1 cellular context compared by ENCODE assay signal in genomic region chr6:30654798-30655742, GRCh38.
A peak's percentile ranks its signal among the peaks of the same experiment; 100 is the strongest.
TF ChIP-seq lines count a peak whose summit lies in the region.

No MANE protein-coding gene starts in this region.

TF ChIP-seq in HepG2, 621 proteins besides CTCF, POLR2A, EP300 and RAD21 (continued from another document and continues in another):
- TF ChIP-seq SKIL (CRISPR knock-in tag; IDR thresholded peaks at IDR 0.05; ENCODE audit: borderline replicate concordance) (peak; percentile 88), ZNF501 (CRISPR knock-in tag; IDR thresholded peaks at IDR 0.05) (peak; percentile 97), HNRNPK (IDR thresholded peaks at IDR 0.05; ENCODE audit: low read depth, low read length, poor library complexity, severe bottlenecking) (no peak), MBD4 (IDR thresholded peaks at IDR 0.05; ENCODE audit: borderline replicate concordance, low read length) (no peak), STAT5B (CRISPR knock-in tag; IDR thresholded peaks at IDR 0.05) (no peak), GATAD2A (CRISPR knock-in tag; IDR thresholded peaks at IDR 0.05) (peak; percentile 99), ZBTB1 (CRISPR knock-in tag; IDR thresholded peaks at IDR 0.05; ENCODE audit: borderline replicate concordance) (no peak; the same call in 1 of the 2 replicates), NCOA5 (CRISPR knock-in tag; IDR thresholded peaks at IDR 0.05) (no peak), ISL2 (CRISPR knock-in tag; IDR thresholded peaks at IDR 0.05) (peak; percentile 87), REPIN1 (CRISPR knock-in tag; IDR thresholded peaks at IDR 0.05; ENCODE audit: borderline replicate concordance, low read depth) (no peak; the same call in 1 of the 2 replicates), MXD1 (CRISPR knock-in tag; IDR thresholded peaks at IDR 0.05) (no peak), ZNF510 (CRISPR knock-in tag; IDR thresholded peaks at IDR 0.05; ENCODE audit: low read depth) (peak; percentile 54), ZSCAN5A (CRISPR knock-in tag; IDR thresholded peaks at IDR 0.05; ENCODE audit: borderline replicate concordance) (peak; percentile 60; the same call in 1 of the 2 replicates), SP4 (CRISPR knock-in tag; IDR thresholded peaks at IDR 0.05) (peak; percentile 35; the same call in 1 of the 2 replicates), SMARCE1 (IDR thresholded peaks at IDR 0.05; ENCODE audit: borderline replicate concordance) (no peak), RFXAP (CRISPR knock-in tag; IDR thresholded peaks at IDR 0.05; ENCODE audit: borderline replicate concordance) (peak; percentile 55; the same call in 1 of the 2 replicates), TAF15 (IDR thresholded peaks at IDR 0.05; ENCODE audit: low read depth, low read length, poor library complexity, severe bottlenecking) (no peak), ZNF597 (CRISPR knock-in tag; IDR thresholded peaks at IDR 0.05) (no peak), NRL (CRISPR knock-in tag; IDR thresholded peaks at IDR 0.05; ENCODE audit: borderline replicate concordance) (no peak; the same call in 1 of the 2 replicates), ZEB1 (IDR thresholded peaks at IDR 0.05; ENCODE audit: insufficient replicate concordance, low read depth) (peak; percentile 81), ZNF33A (CRISPR knock-in tag; IDR thresholded peaks at IDR 0.05; ENCODE audit: borderline replicate concordance) (no peak), ZZZ3 (CRISPR knock-in tag; IDR thresholded peaks at IDR 0.05; ENCODE audit: borderline replicate concordance) (peak; percentile 63; the same call in 1 of the 2 replicates), MIER2 (CRISPR knock-in tag; IDR thresholded peaks at IDR 0.05) (peak; percentile 63; the same call in 1 of the 2 replicates), ZNF788 (CRISPR knock-in tag; IDR thresholded peaks at IDR 0.05; ENCODE audit: borderline replicate concordance) (peak; percentile 71; the same call in 1 of the 2 replicates), CEBPG (CRISPR knock-in tag; IDR thresholded peaks at IDR 0.05) (peak; percentile 63; the same call in 1 of the 2 replicates), RBM22 (optimal IDR thresholded peaks at IDR 0.05; ENCODE audit: low read length) (no peak), MYC (CRISPR knock-in tag; IDR thresholded peaks at IDR 0.05; ENCODE audit: borderline replicate concordance) (peak; percentile 93), ZNF451 (CRISPR knock-in tag; IDR thresholded peaks at IDR 0.05) (peak; percentile 84; the same call in 1 of the 2 replicates), ZBTB42 (CRISPR knock-in tag; IDR thresholded peaks at IDR 0.05) (peak; percentile 94), SP5 (CRISPR knock-in tag; IDR thresholded peaks at IDR 0.05; ENCODE audit: borderline replicate concordance, low read depth) (peak; percentile 56; the same call in 1 of the 2 replicates), PCBP2 (optimal IDR thresholded peaks at IDR 0.05; ENCODE audit: low read depth, low read length, poor library complexity, severe bottlenecking) (no peak), NFKB2 (CRISPR knock-in tag; IDR thresholded peaks at IDR 0.05; ENCODE audit: borderline replicate concordance) (no peak), SMC3 (IDR thresholded peaks at IDR 0.05; ENCODE audit: low read length) (peak; percentile 22; the same call in 1 of the 2 replicates), SSRP1 (CRISPR knock-in tag; IDR thresholded peaks at IDR 0.05) (peak; percentile 90; the same call in 1 of the 2 replicates), POGZ (CRISPR knock-in tag; IDR thresholded peaks at IDR 0.05) (peak; percentile 76), AGO1 (IDR thresholded peaks at IDR 0.05; ENCODE audit: low read depth, low read length, poor library complexity, severe bottlenecking) (no peak), POLR2AphosphoS5 (IDR thresholded peaks at IDR 0.05; ENCODE audit: low read depth, low read length) (no peak), HCFC1 (IDR thresholded peaks at IDR 0.05; ENCODE audit: low read depth, low read length) (no peak), SALL2 (CRISPR knock-in tag; IDR thresholded peaks at IDR 0.05) (no peak), ZNF558 (CRISPR knock-in tag; IDR thresholded peaks at IDR 0.05; ENCODE audit: borderline replicate concordance) (0 out of 2 replicates have a peak, but pooled peaks have one; percentile 44), ZNF841 (CRISPR knock-in tag; IDR thresholded peaks at IDR 0.05; ENCODE audit: borderline replicate concordance) (no peak), HDAC2 (CRISPR knock-in tag; IDR thresholded peaks at IDR 0.05) (peak; percentile 99), ZNF30 (CRISPR knock-in tag; IDR thresholded peaks at IDR 0.05) (no peak), SALL1 (CRISPR knock-in tag; IDR thresholded peaks at IDR 0.05) (peak; percentile 98), ETS1 (CRISPR knock-in tag; IDR thresholded peaks at IDR 0.05) (no peak), CENPT (CRISPR knock-in tag; IDR thresholded peaks at IDR 0.05; ENCODE audit: low read depth) (no peak)
- TF ChIP-seq, protein P1, sequence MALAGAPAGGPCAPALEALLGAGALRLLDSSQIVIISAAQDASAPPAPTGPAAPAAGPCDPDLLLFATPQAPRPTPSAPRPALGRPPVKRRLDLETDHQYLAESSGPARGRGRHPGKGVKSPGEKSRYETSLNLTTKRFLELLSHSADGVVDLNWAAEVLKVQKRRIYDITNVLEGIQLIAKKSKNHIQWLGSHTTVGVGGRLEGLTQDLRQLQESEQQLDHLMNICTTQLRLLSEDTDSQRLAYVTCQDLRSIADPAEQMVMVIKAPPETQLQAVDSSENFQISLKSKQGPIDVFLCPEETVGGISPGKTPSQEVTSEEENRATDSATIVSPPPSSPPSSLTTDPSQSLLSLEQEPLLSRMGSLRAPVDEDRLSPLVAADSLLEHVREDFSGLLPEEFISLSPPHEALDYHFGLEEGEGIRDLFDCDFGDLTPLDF (CRISPR knock-in tag; IDR thresholded peaks at IDR 0.05) = no peak
- TF ChIP-seq, protein P2, sequence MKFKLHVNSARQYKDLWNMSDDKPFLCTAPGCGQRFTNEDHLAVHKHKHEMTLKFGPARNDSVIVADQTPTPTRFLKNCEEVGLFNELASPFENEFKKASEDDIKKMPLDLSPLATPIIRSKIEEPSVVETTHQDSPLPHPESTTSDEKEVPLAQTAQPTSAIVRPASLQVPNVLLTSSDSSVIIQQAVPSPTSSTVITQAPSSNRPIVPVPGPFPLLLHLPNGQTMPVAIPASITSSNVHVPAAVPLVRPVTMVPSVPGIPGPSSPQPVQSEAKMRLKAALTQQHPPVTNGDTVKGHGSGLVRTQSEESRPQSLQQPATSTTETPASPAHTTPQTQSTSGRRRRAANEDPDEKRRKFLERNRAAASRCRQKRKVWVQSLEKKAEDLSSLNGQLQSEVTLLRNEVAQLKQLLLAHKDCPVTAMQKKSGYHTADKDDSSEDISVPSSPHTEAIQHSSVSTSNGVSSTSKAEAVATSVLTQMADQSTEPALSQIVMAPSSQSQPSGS (CRISPR knock-in tag; IDR thresholded peaks at IDR 0.05) = peak; percentile 89
- TF ChIP-seq, protein P3, sequence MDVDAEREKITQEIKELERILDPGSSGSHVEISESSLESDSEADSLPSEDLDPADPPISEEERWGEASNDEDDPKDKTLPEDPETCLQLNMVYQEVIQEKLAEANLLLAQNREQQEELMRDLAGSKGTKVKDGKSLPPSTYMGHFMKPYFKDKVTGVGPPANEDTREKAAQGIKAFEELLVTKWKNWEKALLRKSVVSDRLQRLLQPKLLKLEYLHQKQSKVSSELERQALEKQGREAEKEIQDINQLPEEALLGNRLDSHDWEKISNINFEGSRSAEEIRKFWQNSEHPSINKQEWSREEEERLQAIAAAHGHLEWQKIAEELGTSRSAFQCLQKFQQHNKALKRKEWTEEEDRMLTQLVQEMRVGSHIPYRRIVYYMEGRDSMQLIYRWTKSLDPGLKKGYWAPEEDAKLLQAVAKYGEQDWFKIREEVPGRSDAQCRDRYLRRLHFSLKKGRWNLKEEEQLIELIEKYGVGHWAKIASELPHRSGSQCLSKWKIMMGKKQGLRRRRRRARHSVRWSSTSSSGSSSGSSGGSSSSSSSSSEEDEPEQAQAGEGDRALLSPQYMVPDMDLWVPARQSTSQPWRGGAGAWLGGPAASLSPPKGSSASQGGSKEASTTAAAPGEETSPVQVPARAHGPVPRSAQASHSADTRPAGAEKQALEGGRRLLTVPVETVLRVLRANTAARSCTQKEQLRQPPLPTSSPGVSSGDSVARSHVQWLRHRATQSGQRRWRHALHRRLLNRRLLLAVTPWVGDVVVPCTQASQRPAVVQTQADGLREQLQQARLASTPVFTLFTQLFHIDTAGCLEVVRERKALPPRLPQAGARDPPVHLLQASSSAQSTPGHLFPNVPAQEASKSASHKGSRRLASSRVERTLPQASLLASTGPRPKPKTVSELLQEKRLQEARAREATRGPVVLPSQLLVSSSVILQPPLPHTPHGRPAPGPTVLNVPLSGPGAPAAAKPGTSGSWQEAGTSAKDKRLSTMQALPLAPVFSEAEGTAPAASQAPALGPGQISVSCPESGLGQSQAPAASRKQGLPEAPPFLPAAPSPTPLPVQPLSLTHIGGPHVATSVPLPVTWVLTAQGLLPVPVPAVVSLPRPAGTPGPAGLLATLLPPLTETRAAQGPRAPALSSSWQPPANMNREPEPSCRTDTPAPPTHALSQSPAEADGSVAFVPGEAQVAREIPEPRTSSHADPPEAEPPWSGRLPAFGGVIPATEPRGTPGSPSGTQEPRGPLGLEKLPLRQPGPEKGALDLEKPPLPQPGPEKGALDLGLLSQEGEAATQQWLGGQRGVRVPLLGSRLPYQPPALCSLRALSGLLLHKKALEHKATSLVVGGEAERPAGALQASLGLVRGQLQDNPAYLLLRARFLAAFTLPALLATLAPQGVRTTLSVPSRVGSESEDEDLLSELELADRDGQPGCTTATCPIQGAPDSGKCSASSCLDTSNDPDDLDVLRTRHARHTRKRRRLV (CRISPR knock-in tag; IDR thresholded peaks at IDR 0.05) = no peak
